Comparison of ENCODE assay signal across 9 cellular contexts in genomic region chr1:182587666-182588438, GRCh38. TPM values are rescaled to one million over a fixed set of nuclear protein-coding genes. Genes with fewer than 3 reads are reported as not detected.
DNase-seq lines count a peak whose midpoint lies in the region; ATAC-seq and TF ChIP-seq lines count a peak whose summit lies in the region.
"Had no signal": no experiment of that assay in that cellular context is flagged by ENCODE, and none has a peak within 500 bp of the region (broad histone marks: within the 10 kb centered on the region; RNA-seq: fewer than 3 reads in every experiment).

No MANE protein-coding gene starts in this region.

- no peak overlapping the region for H3K27ac ChIP-seq in right cardiac atrium (ENCODE audit: low read length)

- H3K4me1 Mint-ChIP-seq in activated naive CD8-positive, alpha-beta T cell treated with anti-CD3 and anti-CD28 coated beads, Interleukin-2, amount 50 U/mL, for 24 hours: peaks cover 52% of the 10 kb centered on the region
- peaks cover 16% of the 10 kb centered on the region for H3K4me1 Mint-ChIP-seq in mesothelial cell of epicardium

- H3K4me3 ChIP-seq in right cardiac atrium (ENCODE audit: low read length): peak overlapping the region; percentile 66

- DNase-seq in right cardiac atrium (no peak), left cardiac atrium (no peak), mesothelial cell of epicardium (ENCODE audit: low spot score in 2 of 2, unreplicated experiment in 2 of 2) (no peak), GM10248 (ENCODE audit: extremely low spot score) (no peak), NCI-H2029 treated with DMSO at 0.1 percent for 48 hours (lab: John Stamatoyannopoulos, UW) (no peak)
- no peak for DNase-seq in activated naive CD8-positive, alpha-beta T cell treated with anti-CD3 and anti-CD28 coated beads, Interleukin-2, amount 50 U/mL, for 24 hours
- DNase-seq: KG1 had no signal

- no peaks in the 10 kb centered on the region for H3K9me3 ChIP-seq in right cardiac atrium (ENCODE audit: control insufficient read depth, low read length)

- TF ChIP-seq CTCF in mesothelial cell of epicardium (IDR thresholded peaks at IDR 0.05; ENCODE audit: unreplicated experiment) (no peak), GM10248 (IDR thresholded peaks at IDR 0.05; ENCODE audit: control extremely low read depth, extremely low read depth, low read depth, missing control alignments) (no peak)

- H3K4me3 Mint-ChIP-seq in activated naive CD8-positive, alpha-beta T cell treated with anti-CD3 and anti-CD28 coated beads, Interleukin-2, amount 50 U/mL, for 24 hours: peak overlapping the region; percentile 93
- H3K4me3 Mint-ChIP-seq in mesothelial cell of epicardium: peak overlapping the region; percentile 88

- WGBS in right cardiac atrium: 56% methylated on average over 3 of the region's 3 CpGs

- CTCF ChIA-PET in GM10248 (lab: Yijun Ruan, JAX): interaction anchor here (0.8 to 41.1 kb wide), 13 partner anchors 9 to 731 kb away, joined by 3 to 1252 read pairs (median 5); partner anchors contain the start of genes GLUL and NPL

- POLR2A ChIA-PET in GM10248 (lab: Yijun Ruan, JAX): interaction anchor here (1.2 kb wide), 1 partner anchor 17 kb away, joined by 5 read pairs; no protein-coding TSS in a partner anchor

- H3K4me1 ChIP-seq in right cardiac atrium (ENCODE audit: control insufficient read depth, insufficient read depth, low read length): peaks cover 3% of the 10 kb centered on the region

- H3K27ac Mint-ChIP-seq in activated naive CD8-positive, alpha-beta T cell treated with anti-CD3 and anti-CD28 coated beads, Interleukin-2, amount 50 U/mL, for 24 hours: peak overlapping the region; percentile 97
- peak overlapping the region; percentile 98 for H3K27ac Mint-ChIP-seq in mesothelial cell of epicardium

- no peaks in the 10 kb centered on the region for H3K9me3 Mint-ChIP-seq in activated naive CD8-positive, alpha-beta T cell treated with anti-CD3 and anti-CD28 coated beads, Interleukin-2, amount 50 U/mL, for 24 hours
- H3K9me3 Mint-ChIP-seq in mesothelial cell of epicardium: no peaks in the 10 kb centered on the region

- intact Hi-C loops in right cardiac atrium (cut with DNase I): loop anchor here in 2 of 4 donors (10.0 kb wide), 2 partner anchors 143 to 503 kb away; no protein-coding TSS in a partner anchor
- intact Hi-C loops in left cardiac atrium (cut with DNase I): no loop called here

- no peak for ATAC-seq in right cardiac atrium
- ATAC-seq in left cardiac atrium: no peak
- no peak for ATAC-seq in activated naive CD8-positive, alpha-beta T cell treated with anti-CD3 and anti-CD28 coated beads, Interleukin-2, amount 50 U/mL, for 24 hours
- ATAC-seq in HG03039 (IDR thresholded peaks at IDR 0.05; ENCODE audit: unreplicated experiment): no peak
- ATAC-seq in HG02884 (IDR thresholded peaks at IDR 0.05; ENCODE audit: unreplicated experiment): no peak

- no peaks in the 10 kb centered on the region for H3K27me3 ChIP-seq in right cardiac atrium (ENCODE audit: control insufficient read depth, insufficient read depth)

- no peaks in the 10 kb centered on the region for H3K27me3 Mint-ChIP-seq in activated naive CD8-positive, alpha-beta T cell treated with anti-CD3 and anti-CD28 coated beads, Interleukin-2, amount 50 U/mL, for 24 hours
- H3K27me3 Mint-ChIP-seq in mesothelial cell of epicardium (ENCODE audit: low read depth): no peaks in the 10 kb centered on the region

- peaks cover 10% of the 10 kb centered on the region for H3K36me3 Mint-ChIP-seq in activated naive CD8-positive, alpha-beta T cell treated with anti-CD3 and anti-CD28 coated beads, Interleukin-2, amount 50 U/mL, for 24 hours (ENCODE audit: low read depth)
- peaks cover 23% of the 10 kb centered on the region for H3K36me3 Mint-ChIP-seq in mesothelial cell of epicardium

RNA-seq across cellular contexts. Expression of gene RNASEL, which starts 1.2 kb away (rescaled TPM):
- 1 to 10 TPM; 3.7 to 5.7 (median 5.4) TPM for total RNA-seq in right cardiac atrium
- 2.5 TPM for polyA plus RNA-seq in right cardiac atrium
- total RNA-seq in left cardiac atrium: 1 to 10 TPM; 4.1 to 4.9 TPM
- 4.5 to 5.6 TPM (median 4.6 TPM) in 3 replicates for total RNA-seq in mesothelial cell of epicardium

RNA-seq across cellular contexts. Expression of gene RGS16, which starts 16.3 kb away (rescaled TPM):
- 1 to 10 TPM in 1 of 4 donors, under 1 TPM in 3; 0.47 to 1.3 (median 0.72) TPM for total RNA-seq in right cardiac atrium
- 2.1 TPM for polyA plus RNA-seq in right cardiac atrium
- 1 to 10 TPM; 1.5 to 3.3 TPM for total RNA-seq in left cardiac atrium
- 0.55 to 0.99 TPM (median 0.74 TPM) in 3 replicates for total RNA-seq in mesothelial cell of epicardium
